ENCODE assay signal across 1 cellular context in genomic region chr15:78979456-78980320, GRCh38.
A peak's percentile ranks its signal among the peaks of the same experiment; 100 is the strongest.
TF ChIP-seq lines count a peak whose summit lies in the region.

No MANE protein-coding gene starts in this region.

TF ChIP-seq in HCT116, 20 proteins besides CTCF, POLR2A, EP300 and RAD21 (continued from another document):
- no peak for TF ChIP-seq ZBTB33 (IDR thresholded peaks at IDR 0.05; ENCODE audit: extremely low read depth, insufficient replicate concordance, low read length)
- no peak for TF ChIP-seq JUND (IDR thresholded peaks at IDR 0.05)
- TF ChIP-seq EZH2phosphoT487 (IDR thresholded peaks at IDR 0.05; ENCODE audit: borderline replicate concordance) = no peak
- peak; percentile 88 for TF ChIP-seq MAX (IDR thresholded peaks at IDR 0.05)
- TF ChIP-seq ATF3 (IDR thresholded peaks at IDR 0.05) = no peak
- TF ChIP-seq YY1 (IDR thresholded peaks at IDR 0.05; ENCODE audit: extremely low read depth, insufficient replicate concordance, low read depth, low read length) = peak; percentile 41
- TF ChIP-seq SIN3A (IDR thresholded peaks at IDR 0.05; ENCODE audit: low read depth) = no peak
- no peak for TF ChIP-seq FOSL1 (IDR thresholded peaks at IDR 0.05; ENCODE audit: low read depth)
- TF ChIP-seq ZFX (IDR thresholded peaks at IDR 0.05) = no peak
